25 cellular contexts compared by ENCODE assay signal in the genomic region with DNA sequence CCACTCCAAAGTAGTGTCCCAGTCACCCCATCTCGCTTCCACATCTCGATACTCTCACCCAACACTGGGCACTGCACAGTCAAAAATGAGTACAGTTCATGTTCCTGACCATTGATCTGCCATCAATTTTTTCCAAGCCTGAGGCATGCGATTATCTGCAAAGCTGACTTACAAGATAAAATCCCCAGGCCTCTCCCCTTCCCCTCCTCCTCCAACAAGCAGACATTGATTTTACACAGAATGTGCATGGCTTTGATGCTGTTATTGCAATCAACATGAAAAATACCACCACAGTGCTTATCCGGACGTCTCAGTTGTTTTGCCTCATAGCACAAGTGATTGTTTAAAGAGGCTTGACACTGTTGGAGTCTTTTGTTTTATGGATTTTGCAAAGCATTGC.
"Had no signal": no experiment of that assay in that cellular context is flagged by ENCODE, and none has a peak within 500 bp of the region (broad histone marks: within the 10 kb centered on the region; RNA-seq: fewer than 3 reads in every experiment).

No MANE protein-coding gene starts in this region.

- H3K27me3 ChIP-seq: esophagus squamous epithelium, gastroesophageal sphincter, hepatocyte, pancreas, testis, tibial nerve, upper lobe of right lung, vagina had no signal

- H3K36me3 Mint-ChIP-seq: memory B cell; mesothelial cell of epicardium; natural killer cell; stimulated activated naive B cell treated with anti-CD40 and anti-IgM and Interleukin-4, amounts not matched to agents 10 μg/mL and 1 μg/mL and 100 μg/mL, for 72 hours had no signal

- H3K27ac Mint-ChIP-seq: memory B cell; mesothelial cell of epicardium; natural killer cell; stimulated activated naive B cell treated with anti-CD40 and anti-IgM and Interleukin-4, amounts not matched to agents 10 μg/mL and 1 μg/mL and 100 μg/mL, for 72 hours had no signal

- H3K36me3 ChIP-seq: esophagus squamous epithelium, gastroesophageal sphincter, left ventricle myocardium inferior, lower lobe of right lung, pancreas, tibial nerve, upper lobe of right lung, vagina had no signal

- H3K27ac ChIP-seq: esophagus squamous epithelium, gastroesophageal sphincter, hepatocyte, left ventricle myocardium inferior, lower lobe of right lung, pancreas, psoas muscle, testis, tibial nerve, upper lobe of right lung, vagina had no signal

- H3K9me3 ChIP-seq: esophagus squamous epithelium, gastroesophageal sphincter, left ventricle myocardium inferior, lower lobe of right lung, pancreas, psoas muscle, testis, upper lobe of right lung, vagina had no signal

- DNase-seq: effector memory CD4-positive, alpha-beta T cell; esophagus squamous epithelium; foreskin fibroblast; glutamatergic neuron; kidney; left cardiac atrium; left ventricle myocardium inferior; lower lobe of right lung; natural killer cell; occipital lobe; psoas muscle; stimulated activated CD4-positive, alpha-beta T cell treated with anti-CD3 and anti-CD28 coated beads, Interleukin-2, amount 100 ng/mL, for 24 hours; stimulated activated CD4-positive, alpha-beta T cell treated with anti-CD3 and anti-CD28 coated beads, Interleukin-4, amount 100 ng/mL, for 4 hours; stimulated activated naive B cell treated with anti-CD40 and anti-IgM and Interleukin-4, amounts not matched to agents 10 μg/mL and 1 μg/mL and 100 μg/mL, for 72 hours; stimulated activated naive CD8-positive, alpha-beta T cell treated with anti-CD3 and anti-CD28 coated beads, Interleukin-15, amount 100 ng/mL, for 72 hours; testis; upper lobe of right lung had no signal

- FAIRE-seq: endometrium, kidney, pancreas had no signal

- H3K4me1 ChIP-seq: esophagus squamous epithelium, left ventricle myocardium inferior, lower lobe of right lung, pancreas, psoas muscle, testis, tibial nerve, upper lobe of right lung, vagina had no signal

- H3K4me3 Mint-ChIP-seq: memory B cell; mesothelial cell of epicardium; natural killer cell; stimulated activated naive B cell treated with anti-CD40 and anti-IgM and Interleukin-4, amounts not matched to agents 10 μg/mL and 1 μg/mL and 100 μg/mL, for 72 hours; stimulated activated naive CD8-positive, alpha-beta T cell treated with anti-CD3 and anti-CD28 coated beads, Interleukin-15, amount 100 ng/mL, for 72 hours had no signal

- H3K27me3 Mint-ChIP-seq: stimulated activated naive B cell treated with anti-CD40 and anti-IgM and Interleukin-4, amounts not matched to agents 10 μg/mL and 1 μg/mL and 100 μg/mL, for 72 hours; stimulated activated naive CD8-positive, alpha-beta T cell treated with anti-CD3 and anti-CD28 coated beads, Interleukin-15, amount 100 ng/mL, for 72 hours had no signal

- H3K4me3 ChIP-seq: esophagus squamous epithelium, gastroesophageal sphincter, hepatocyte, left ventricle myocardium inferior, lower lobe of right lung, pancreas, psoas muscle, testis, tibial nerve, upper lobe of right lung, vagina had no signal

- H3K4me1 Mint-ChIP-seq: memory B cell; natural killer cell; stimulated activated naive B cell treated with anti-CD40 and anti-IgM and Interleukin-4, amounts not matched to agents 10 μg/mL and 1 μg/mL and 100 μg/mL, for 72 hours; stimulated activated naive CD8-positive, alpha-beta T cell treated with anti-CD3 and anti-CD28 coated beads, Interleukin-15, amount 100 ng/mL, for 72 hours had no signal

- H3K9me3 Mint-ChIP-seq: mesothelial cell of epicardium had no signal
